In the genomic region with DNA sequence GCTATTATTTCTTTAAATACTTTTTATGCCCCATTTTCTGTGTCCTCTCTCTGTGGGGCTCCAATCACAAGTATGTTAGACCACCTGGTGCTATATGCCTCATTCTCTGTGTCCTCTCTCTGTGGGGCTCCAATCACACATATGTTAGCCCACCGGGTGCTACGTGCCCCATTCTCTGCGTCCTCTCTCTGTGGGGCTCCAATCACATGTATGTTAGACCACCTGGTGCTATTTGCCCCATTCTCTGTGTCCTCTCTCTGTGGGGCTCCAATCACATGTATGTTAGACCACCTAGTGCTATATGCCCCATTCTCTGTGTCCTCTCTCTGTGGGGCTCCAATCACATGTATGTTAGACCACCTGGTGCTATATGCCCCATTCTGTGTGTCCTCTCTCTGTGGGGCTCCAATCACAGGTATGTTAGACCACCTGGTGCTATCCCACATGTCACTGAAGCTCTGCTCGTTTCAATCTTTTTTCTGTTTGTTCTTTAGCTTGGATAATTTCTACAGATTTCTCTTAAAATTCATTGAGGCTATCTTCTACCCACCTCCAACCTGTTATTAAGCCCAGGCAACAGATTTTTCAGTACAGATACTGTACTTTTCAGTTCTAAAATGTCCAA, we compare ENCODE assay signal across 8 cellular contexts. TPM values are rescaled to one million over a fixed set of nuclear protein-coding genes. Genes with fewer than 3 reads are reported as not detected.
"Had no signal": no experiment of that assay in that cellular context is flagged by ENCODE, and none has a peak within 500 bp of the region (broad histone marks: within the 10 kb centered on the region; RNA-seq: fewer than 3 reads in every experiment).

No MANE protein-coding gene starts in this region.

- H3K4me3 ChIP-seq: GM12878 had no signal

- DNase-seq: GDM1, GF-D8 had no signal

- FAIRE-seq: G401.6, GM12878, GM12891, GM12892, GM18507, GM19239 had no signal

- ATAC-seq: GM12878 had no signal

RNA-seq across cellular contexts. Expression of a gene that starts 39.0 kb away (rescaled TPM):
- total RNA-seq: GM12878 had no signal
- polyA plus RNA-seq: GM12878 had no signal
